In the genomic region with DNA sequence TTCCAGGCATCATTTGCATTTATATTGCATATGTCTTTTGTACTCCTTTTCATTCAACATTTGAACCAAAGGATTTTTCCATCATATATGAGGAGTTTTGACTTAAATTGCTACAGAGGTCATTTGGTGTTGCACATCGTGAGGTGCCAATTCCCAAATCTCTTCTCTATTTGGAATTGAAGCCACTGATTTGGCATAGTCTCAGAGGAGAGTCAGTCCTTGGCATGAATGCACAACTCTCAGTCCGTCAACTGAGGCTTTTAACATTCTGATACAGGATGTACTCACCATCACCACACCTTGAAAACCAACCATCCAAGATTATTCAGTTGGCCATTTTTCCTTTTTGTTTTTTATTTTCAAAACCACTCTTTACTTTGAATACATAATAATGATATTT, we compare ENCODE assay signal across 37 cellular contexts. TPM values are rescaled to one million over a fixed set of nuclear protein-coding genes. Genes with fewer than 3 reads are reported as not detected.
"Had no signal": no experiment of that assay in that cellular context is flagged by ENCODE, and none has a peak within 500 bp of the region (broad histone marks: within the 10 kb centered on the region; RNA-seq: fewer than 3 reads in every experiment).

No MANE protein-coding gene starts in this region.

- H3K27ac Mint-ChIP-seq: activated B cell treated with CpG ODN at 0.5 μM for 24 hours; activated CD4-positive, alpha-beta memory T cell treated with anti-CD3 and anti-CD28 coated beads for 36 hours; activated CD4-positive, alpha-beta T cell treated with anti-CD3 and anti-CD28 coated beads, Interleukin-2, amount 10 ng/mL, durations not matched to agents 24 days and 14 days; activated CD8-positive, alpha-beta T cell treated with anti-CD3 and anti-CD28 coated beads for 36 hours; activated naive CD4-positive, alpha-beta T cell treated with anti-CD3 and anti-CD28 coated beads for 36 hours; activated naive CD4-positive, alpha-beta T cell treated with anti-CD3 and anti-CD28 coated beads, Interleukin-2, amount 50 U/mL, for 72 hours; activated naive CD8-positive, alpha-beta T cell treated with anti-CD3 and anti-CD28 coated beads for 36 hours; activated T-cell treated with anti-CD3 and anti-CD28 coated beads, Interleukin-2, amount 50 U/mL, for 72 hours; activated T-helper 1 cell treated with anti-CD3 and anti-CD28 coated beads, Interleukin-12 subunit alpha, Interleukin-12 subunit beta, Interleukin-2, Interleukin-4 antibody, amounts not matched to agents 30 ng/mL and 10 ng/mL and 1 ng/mL, durations not matched to agents 14 hours and 24 hours and 36 hours; activated T-helper 17 cell treated with anti-CD3 and anti-CD28 coated beads, Interleukin-2, amount 50 U/mL, for 72 hours; T-helper 1 cell treated with Interleukin-12 subunit alpha and Interleukin-12 subunit beta and Interleukin-4 antibody, amounts not matched to agents 30 μg/mL and 1 μg/mL, for 36 hours; T-helper 2 cell treated with Interferon-gamma antibody and Interleukin-4, amounts not matched to agents 5 μg/mL and 100 μg/mL, for 36 hours had no signal

- H3K27ac ChIP-seq: adrenal gland, body of pancreas, brain microvascular endothelial cell, breast epithelium, VCaP had no signal

- H3K36me3 ChIP-seq: adrenal gland, brain microvascular endothelial cell, breast epithelium had no signal

- H3K36me3 Mint-ChIP-seq: activated CD4-positive, alpha-beta memory T cell treated with anti-CD3 and anti-CD28 coated beads for 36 hours; activated naive CD4-positive, alpha-beta T cell treated with anti-CD3 and anti-CD28 coated beads, Interleukin-2, amount 50 U/mL, for 72 hours; activated naive CD8-positive, alpha-beta T cell treated with anti-CD3 and anti-CD28 coated beads for 36 hours had no signal

- H3K4me1 Mint-ChIP-seq: activated B cell treated with CpG ODN at 0.5 μM for 24 hours; activated CD4-positive, alpha-beta T cell treated with anti-CD3 and anti-CD28 coated beads, Interleukin-2, amount 10 ng/mL, durations not matched to agents 24 days and 14 days; activated naive CD8-positive, alpha-beta T cell treated with anti-CD3 and anti-CD28 coated beads for 36 hours; activated T-helper 17 cell treated with anti-CD3 and anti-CD28 coated beads, Interleukin-2, amount 50 U/mL, for 72 hours had no signal

- H3K4me3 ChIP-seq: adrenal gland, body of pancreas, breast epithelium had no signal

- DNase-seq: activated B cell treated with CpG ODN at 0.5 μM for 24 hours; activated CD4-positive, alpha-beta memory T cell treated with anti-CD3 and anti-CD28 coated beads for 36 hours; activated CD4-positive, alpha-beta T cell treated with anti-CD3 and anti-CD28 coated beads for 4 hours; activated CD4-positive, alpha-beta T cell treated with anti-CD3 and anti-CD28 coated beads, Interleukin-2, amount 10 ng/mL, durations not matched to agents 24 days and 14 days; activated CD4-positive, alpha-beta T cell treated with anti-CD3 and anti-CD28 coated beads, Interleukin-2, amount 50 U/mL, for 1 hour; activated CD4-positive, alpha-beta T cell treated with anti-CD3 and anti-CD28 coated beads, Interleukin-2, amount 50 U/mL, for 4 hours; activated CD4-positive, CD25-positive, alpha-beta regulatory T cell treated with anti-CD3 and anti-CD28 coated beads, Interleukin-2, amount 50 U/mL, for 72 hours; activated CD8-positive, alpha-beta memory T cell treated with anti-CD3 and anti-CD28 coated beads, Interleukin-2, amount 50 U/mL, for 4 hours; activated CD8-positive, alpha-beta T cell treated with anti-CD3 and anti-CD28 coated beads for 36 hours; activated effector memory CD4-positive, alpha-beta T cell treated with anti-CD3 and anti-CD28 coated beads, Interleukin-2, amount 50 U/mL, for 16 hours; activated gamma-delta T cell treated with Interleukin-2 at 50 U/mL for 16 hours; activated naive CD4-positive, alpha-beta T cell; activated naive CD4-positive, alpha-beta T cell treated with anti-CD3 and anti-CD28 coated beads for 36 hours; activated naive CD4-positive, alpha-beta T cell treated with anti-CD3 and anti-CD28 coated beads, Interleukin-2, amount 50 U/mL, for 16 hours; activated naive CD8-positive, alpha-beta T cell treated with anti-CD3 and anti-CD28 coated beads for 36 hours; activated T-cell treated with anti-CD3 and anti-CD28 coated beads for 4 hours; activated T-cell treated with anti-CD3 and anti-CD28 coated beads, Interleukin-2, amount 50 U/mL, for 1 hour; activated T-cell treated with anti-CD3 and anti-CD28 coated beads, Interleukin-2, amount 50 U/mL, for 4 hours; activated T-cell treated with anti-CD3 and anti-CD28 coated beads, Interleukin-2, amount 50 U/mL, for 72 hours; adrenal gland; amniotic stem cell; aorta; body of pancreas; brain microvascular endothelial cell; central memory CD4-positive, alpha-beta T cell; cerebellar nuclear complex; T-helper 1 cell; T-helper 2 cell; T-helper 9 cell had no signal

- H3K9me3 Mint-ChIP-seq: activated B cell treated with CpG ODN at 0.5 μM for 24 hours; activated CD4-positive, alpha-beta memory T cell treated with anti-CD3 and anti-CD28 coated beads for 36 hours; activated CD4-positive, alpha-beta T cell treated with anti-CD3 and anti-CD28 coated beads, Interleukin-2, amount 10 ng/mL, durations not matched to agents 24 days and 14 days; activated CD8-positive, alpha-beta T cell treated with anti-CD3 and anti-CD28 coated beads for 36 hours; activated naive CD4-positive, alpha-beta T cell treated with anti-CD3 and anti-CD28 coated beads for 36 hours; activated naive CD4-positive, alpha-beta T cell treated with anti-CD3 and anti-CD28 coated beads, Interleukin-2, amount 50 U/mL, for 72 hours; activated naive CD8-positive, alpha-beta T cell treated with anti-CD3 and anti-CD28 coated beads for 36 hours; activated T-cell treated with anti-CD3 and anti-CD28 coated beads, Interleukin-2, amount 50 U/mL, for 4 hours; activated T-cell treated with anti-CD3 and anti-CD28 coated beads, Interleukin-2, amount 50 U/mL, for 72 hours; activated T-helper 1 cell treated with anti-CD3 and anti-CD28 coated beads, Interleukin-12 subunit alpha, Interleukin-12 subunit beta, Interleukin-2, Interleukin-4 antibody, amounts not matched to agents 30 ng/mL and 10 ng/mL and 1 ng/mL, durations not matched to agents 14 hours and 24 hours and 36 hours; activated T-helper 17 cell treated with anti-CD3 and anti-CD28 coated beads, Interleukin-2, amount 50 U/mL, for 72 hours; T-helper 1 cell treated with Interleukin-12 subunit alpha and Interleukin-12 subunit beta and Interleukin-4 antibody, amounts not matched to agents 30 μg/mL and 1 μg/mL, for 36 hours; T-helper 2 cell treated with Interferon-gamma antibody and Interleukin-4, amounts not matched to agents 5 μg/mL and 100 μg/mL, for 36 hours had no signal

- H3K27me3 Mint-ChIP-seq: activated CD4-positive, alpha-beta memory T cell treated with anti-CD3 and anti-CD28 coated beads for 36 hours; activated CD4-positive, alpha-beta T cell treated with anti-CD3 and anti-CD28 coated beads, Interleukin-2, amount 10 ng/mL, durations not matched to agents 24 days and 14 days; activated CD8-positive, alpha-beta T cell treated with anti-CD3 and anti-CD28 coated beads for 36 hours; activated naive CD8-positive, alpha-beta T cell treated with anti-CD3 and anti-CD28 coated beads for 36 hours had no signal

- H3K27me3 ChIP-seq: adrenal gland, body of pancreas, brain microvascular endothelial cell had no signal

- ATAC-seq: activated CD8-positive, alpha-beta T cell treated with anti-CD3 and anti-CD28 coated beads for 36 hours; activated naive CD4-positive, alpha-beta T cell treated with anti-CD3 and anti-CD28 coated beads, Interleukin-2, amount 50 U/mL, for 72 hours; activated T-cell treated with anti-CD3 and anti-CD28 coated beads, Interleukin-2, amount 50 U/mL, for 4 hours; activated T-cell treated with anti-CD3 and anti-CD28 coated beads, Interleukin-2, amount 50 U/mL, for 72 hours; activated T-helper 17 cell treated with anti-CD3 and anti-CD28 coated beads, Interleukin-2, amount 50 U/mL, for 72 hours; body of pancreas had no signal

- H3K4me3 Mint-ChIP-seq: activated B cell treated with CpG ODN at 0.5 μM for 24 hours; activated CD4-positive, alpha-beta memory T cell treated with anti-CD3 and anti-CD28 coated beads for 36 hours; activated CD4-positive, alpha-beta T cell treated with anti-CD3 and anti-CD28 coated beads, Interleukin-2, amount 10 ng/mL, durations not matched to agents 24 days and 14 days; activated CD8-positive, alpha-beta T cell treated with anti-CD3 and anti-CD28 coated beads for 36 hours; activated naive CD4-positive, alpha-beta T cell treated with anti-CD3 and anti-CD28 coated beads for 36 hours; activated naive CD8-positive, alpha-beta T cell treated with anti-CD3 and anti-CD28 coated beads for 36 hours; activated T-cell treated with anti-CD3 and anti-CD28 coated beads, Interleukin-2, amount 50 U/mL, for 4 hours; activated T-cell treated with anti-CD3 and anti-CD28 coated beads, Interleukin-2, amount 50 U/mL, for 72 hours; activated T-helper 1 cell treated with anti-CD3 and anti-CD28 coated beads, Interleukin-12 subunit alpha, Interleukin-12 subunit beta, Interleukin-2, Interleukin-4 antibody, amounts not matched to agents 30 ng/mL and 10 ng/mL and 1 ng/mL, durations not matched to agents 14 hours and 24 hours and 36 hours; activated T-helper 17 cell treated with anti-CD3 and anti-CD28 coated beads, Interleukin-2, amount 50 U/mL, for 72 hours; T-helper 1 cell treated with Interleukin-12 subunit alpha and Interleukin-12 subunit beta and Interleukin-4 antibody, amounts not matched to agents 30 μg/mL and 1 μg/mL, for 36 hours; T-helper 2 cell treated with Interferon-gamma antibody and Interleukin-4, amounts not matched to agents 5 μg/mL and 100 μg/mL, for 36 hours had no signal

- H3K9me3 ChIP-seq: adrenal gland, body of pancreas, breast epithelium had no signal

- H3K4me1 ChIP-seq: adrenal gland, body of pancreas, breast epithelium had no signal

RNA-seq across cellular contexts. Expression of gene SYNDIG1, which starts 31.1 kb away (rescaled TPM):
- total RNA-seq: activated B cell treated with CpG ODN at 0.5 μM for 24 hours; activated CD4-positive, alpha-beta memory T cell treated with anti-CD3 and anti-CD28 coated beads for 36 hours; activated CD4-positive, alpha-beta T cell treated with anti-CD3 and anti-CD28 coated beads, Interleukin-2, amount 10 ng/mL, durations not matched to agents 24 days and 14 days; activated CD8-positive, alpha-beta memory T cell treated with anti-CD3 and anti-CD28 coated beads for 36 hours; activated CD8-positive, alpha-beta T cell treated with anti-CD3 and anti-CD28 coated beads for 36 hours; activated naive CD4-positive, alpha-beta T cell treated with anti-CD3 and anti-CD28 coated beads for 36 hours; activated naive CD4-positive, alpha-beta T cell treated with anti-CD3 and anti-CD28 coated beads, Interleukin-2, amount 50 U/mL, for 72 hours; activated naive CD8-positive, alpha-beta T cell treated with anti-CD3 and anti-CD28 coated beads for 36 hours; activated T-cell treated with anti-CD3 and anti-CD28 coated beads, Interleukin-2, amount 50 U/mL, for 4 hours; activated T-cell treated with anti-CD3 and anti-CD28 coated beads, Interleukin-2, amount 50 U/mL, for 72 hours; activated T-helper 1 cell treated with anti-CD3 and anti-CD28 coated beads, Interleukin-12 subunit alpha, Interleukin-12 subunit beta, Interleukin-2, Interleukin-4 antibody, amounts not matched to agents 30 ng/mL and 10 ng/mL and 1 ng/mL, durations not matched to agents 14 hours and 24 hours and 36 hours; activated T-helper 17 cell treated with anti-CD3 and anti-CD28 coated beads, Interleukin-2, amount 50 U/mL, for 72 hours had no signal
